Comparison of ENCODE assay signal across 21 cellular contexts in genomic region chr5:7628248-7628647, GRCh38.
"Had no signal": no experiment of that assay in that cellular context is flagged by ENCODE, and none has a peak within 500 bp of the region (broad histone marks: within the 10 kb centered on the region; RNA-seq: fewer than 3 reads in every experiment).

No MANE protein-coding gene starts in this region.

- ATAC-seq: Right ventricle myocardium inferior had no signal

- H3K36me3 ChIP-seq: Peyer's patch, SJSA1 had no signal

- H3K9me3 ChIP-seq: Peyer's patch, SJSA1 had no signal

- H3K27ac ChIP-seq: PC-9, Peyer's patch, SJSA1, SK-N-MC had no signal

- H3K27me3 ChIP-seq: Peyer's patch, SJSA1 had no signal

- H3K4me1 ChIP-seq: Peyer's patch, SJSA1 had no signal

- DNase-seq: KBM-7, NCI-H1092, NCI-H1105 treated with DMSO at 0.1 percent for 48 hours, NCI-H1417 treated with DMSO at 0.1 percent for 48 hours, NCI-H146, NCI-H1694 treated with DMSO at 0.1 percent for 48 hours, NCI-H1930, NCI-H2081, NCI-H2171, NCI-H226, NCI-H446, NCI-H524, NCI-H526 treated with DMSO at 0.1 percent for 48 hours, NCI-H748 treated with DMSO at 0.1 percent for 48 hours, OCI-M1, PC-9, Peyer's patch, SIG-M5 had no signal

- H3K4me3 ChIP-seq: PC-9, Peyer's patch, SJSA1, SK-N-MC had no signal
